In the genomic region with DNA sequence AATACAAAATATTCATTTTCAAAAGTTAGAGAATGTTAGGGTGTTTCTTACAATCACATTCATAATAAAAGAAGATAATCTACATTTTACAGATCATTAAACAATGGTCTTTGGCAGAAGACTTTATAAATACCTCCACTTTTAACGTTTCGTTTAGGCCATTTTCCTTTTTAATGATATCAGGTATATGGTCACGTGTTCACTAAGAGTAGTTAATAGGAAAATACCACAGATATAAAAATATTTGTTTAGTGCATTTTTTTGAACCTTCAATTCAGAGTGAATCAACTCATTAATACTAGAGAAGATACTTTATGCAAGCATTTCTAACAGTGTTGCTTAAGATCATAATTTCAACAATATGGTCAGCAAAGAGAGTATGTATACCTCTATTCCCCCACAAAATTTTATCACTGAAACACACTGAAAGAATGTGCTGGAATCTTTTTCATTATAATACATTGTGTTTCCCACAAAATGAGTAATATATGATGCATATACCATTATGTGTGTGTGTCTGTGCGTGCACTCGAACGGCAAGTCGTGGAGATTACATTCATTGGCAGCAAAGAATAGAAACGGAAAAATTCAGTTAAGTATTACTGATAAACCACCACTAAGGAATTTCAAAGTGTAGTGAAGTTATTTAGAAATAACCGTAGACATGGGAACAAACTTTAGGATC, we compare ENCODE assay signal across 25 cellular contexts.
A peak's percentile ranks its signal among the peaks of the same experiment; 100 is the strongest.
DNase-seq lines count a peak whose midpoint lies in the region; ATAC-seq and TF ChIP-seq lines count a peak whose summit lies in the region.
"Had no signal": no experiment of that assay in that cellular context is flagged by ENCODE, and none has a peak within 500 bp of the region (broad histone marks: within the 10 kb centered on the region; RNA-seq: fewer than 3 reads in every experiment).

No MANE protein-coding gene starts in this region.

- POLR2A ChIA-PET in PC-3 (lab: Charles Lee; ENCODE audit: unreplicated experiment) = no interaction called here

- H3K4me3 ChIP-seq in PC-3 (ENCODE audit: low read length) = no peak overlapping the region
- H3K4me3 ChIP-seq in cardiac fibroblast (replicated peaks in 1 of 2; ENCODE audit: low read depth in 2 of 2, low read length in 2 of 2) = no peak overlapping the region
- H3K4me3 ChIP-seq: cardiac muscle cell, GM12878, right atrium auricular region, upper lobe of right lung had no signal

- H3F3A ChIP-seq in PC-3 (ENCODE audit: low read length, unreplicated experiment) = peaks cover 9% of the 10 kb centered on the region

- peak overlapping the region; percentile 51 for H3K4me2 ChIP-seq in PC-3 (ENCODE audit: low read length)
- H3K4me2 ChIP-seq: SK-N-SH had no signal

- peak; percentile 29 for ATAC-seq in PC-3
- ATAC-seq: activated naive CD8-positive, alpha-beta T cell treated with anti-CD3 and anti-CD28 coated beads, Interleukin-2, amount 50 U/mL, for 24 hours; activated T-cell treated with anti-CD3 and anti-CD28 coated beads, Interleukin-2, amount 50 U/mL, for 4 hours; GM12878; stimulated activated naive B cell treated with anti-CD40 and anti-IgM and Interleukin-4, amounts not matched to agents 10 μg/mL and 1 μg/mL and 100 μg/mL, for 72 hours; upper lobe of right lung had no signal

- H3K4me1 ChIP-seq in PC-3 (ENCODE audit: insufficient read depth, low read length) = peaks cover 67% of the 10 kb centered on the region
- H3K4me1 ChIP-seq: Caco-2, upper lobe of right lung had no signal

- no peaks in the 10 kb centered on the region for H3K9me2 ChIP-seq in PC-3 (replicated peaks; ENCODE audit: low read length)
- H3K9me2 ChIP-seq: SK-N-SH had no signal

- no peaks in the 10 kb centered on the region for H3K9me3 ChIP-seq in PC-3 (ENCODE audit: low read length)
- H3K9me3 ChIP-seq: Caco-2, right atrium auricular region, SK-N-SH, upper lobe of right lung had no signal

- H3K79me2 ChIP-seq in PC-3 (ENCODE audit: low read length) = no peaks in the 10 kb centered on the region

- peak overlapping the region; percentile 44 for H3K9ac ChIP-seq in PC-3 (ENCODE audit: low read length)

- H3K27me3 ChIP-seq in PC-3 (ENCODE audit: low read length) = no peaks in the 10 kb centered on the region
- H3K27me3 ChIP-seq: cardiac muscle cell, right atrium auricular region, upper lobe of right lung had no signal

- CTCF ChIA-PET in PC-3 (lab: Charles Lee) = no interaction called here

- BruUV-seq in PC-3 (replicated peaks; lab: Mats Ljungman, UMichigan) = no TSS peak

- TF ChIP-seq CTCF in PC-3 (conservative IDR thresholded peaks at IDR 0.05; ENCODE audit: low read depth, low read length) (no peak), cardiac fibroblast (IDR thresholded peaks at IDR 0.05; ENCODE audit: low read depth, low read length) (no peak)

- H4K20me1 ChIP-seq in PC-3 (ENCODE audit: low read length) = no peaks in the 10 kb centered on the region

- 0 out of 2 replicates have a peak overlapping the region, but pooled peaks have one; percentile 3 for H2AFZ ChIP-seq in PC-3 (ENCODE audit: low read length)

- intact Hi-C loops in PC-3 (cut with micrococcal nuclease) = loop anchor here (5.0 to 10.0 kb wide), 3 partner anchors 107 to 254 kb away; no protein-coding TSS in a partner anchor

- no peak for TF ChIP-seq POLR2A in erythroblast (IDR thresholded peaks at IDR 0.05; ENCODE audit: low read length)

- H3K27ac ChIP-seq in PC-3 (ENCODE audit: low read length) = peak overlapping the region; percentile 84
- H3K27ac ChIP-seq: cardiac muscle cell, right atrium auricular region, RWPE1, upper lobe of right lung had no signal

- DNase-seq in EH (ENCODE audit: low read depth) (peak; percentile 30), PC-3 (peak; percentile 75), cardiac fibroblast (ENCODE audit: low read depth in 2 of 2) (peak; percentile 72 to 85), iris pigment epithelial cell (ENCODE audit: low read depth) (peak; percentile 19), CD1c-positive myeloid dendritic cell (ENCODE audit: extremely low spot score) (no peak), ACHN (no peak), erythroblast (lab: John Stamatoyannopoulos, UW) (no peak), NCI-H524 treated with DMSO at 0.1 percent for 48 hours (lab: John Stamatoyannopoulos, UW) (no peak)
- DNase-seq: activated CD4-positive, alpha-beta T cell treated with anti-CD3 and anti-CD28 coated beads for 48 hours; activated naive CD8-positive, alpha-beta T cell treated with anti-CD3 and anti-CD28 coated beads, Interleukin-2, amount 50 U/mL, for 24 hours; activated T-cell treated with anti-CD3 and anti-CD28 coated beads, Interleukin-2, amount 50 U/mL, for 4 hours; C1 segment of cervical spinal cord; Caco-2; DMS79 treated with DMSO at 0.1 percent for 48 hours; mesenchymal stem cell; NCI-H146; NCI-H2107; NCI-H446; SK-N-SH; stimulated activated naive B cell treated with anti-CD40 and anti-IgM and Interleukin-4, amounts not matched to agents 10 μg/mL and 1 μg/mL and 100 μg/mL, for 72 hours; upper lobe of right lung had no signal

- H3K36me3 ChIP-seq in PC-3 (ENCODE audit: low read depth, low read length) = no peaks in the 10 kb centered on the region
- H3K36me3 ChIP-seq: cardiac muscle cell, right atrium auricular region, upper lobe of right lung had no signal

- in situ Hi-C loops in ACHN (cut with HindIII; ENCODE audit: low pct_ligation_motif_present, low pct_unique_long_range_greater_than_20kb, low sequenced_read_pairs) = no loop called here

Comparison
In these comparisons a context has a peak if more than half of its experiments do, and no peak if none do; other contexts are left out.
1. DNase-seq: peak in EH (single experiment), PC-3 (single experiment), cardiac fibroblast (2 of 2) and iris pigment epithelial cell (single experiment); none in CD1c-positive myeloid dendritic cell (single experiment), ACHN (single experiment), erythroblast (0 of 2) and NCI-H524 treated with DMSO at 0.1 percent for 48 hours (single experiment).